Comparison of ENCODE assay signal across 24 cellular contexts in genomic region chr5:7517006-7517405, GRCh38.
"Had no signal": no experiment of that assay in that cellular context is flagged by ENCODE, and none has a peak within 500 bp of the region (broad histone marks: within the 10 kb centered on the region; RNA-seq: fewer than 3 reads in every experiment).

No MANE protein-coding gene starts in this region.

- DNase-seq: colonic mucosa; cortex of kidney; effector CD8-positive, alpha-beta T cell; effector memory CD8-positive, alpha-beta T cell; endodermal cell; erythroblast; foreskin fibroblast; foreskin melanocyte; gastrocnemius medialis; glutamatergic neuron; head of caudate nucleus; heart right ventricle; hippocampal formation; left cardiac atrium; left lung; left ventricle myocardium superior; mammary epithelial cell; mucosa of descending colon had no signal

- H3K4me3 Mint-ChIP-seq: dendritic cell treated with granulocyte-macrophage colony-stimulating factor and Interleukin-4, amounts not matched to agents 40 ng/mL and 50 ng/mL, for 4 days; effector memory CD8-positive, alpha-beta T cell; endodermal cell; memory B cell; mesothelial cell of epicardium had no signal

- H3K27ac ChIP-seq: colonic mucosa, epithelial cell of prostate, gastrocnemius medialis, heart right ventricle, left lung had no signal

- H3K36me3 Mint-ChIP-seq: memory B cell, mesothelial cell of epicardium had no signal

- ATAC-seq: effector memory CD8-positive, alpha-beta T cell; esophagus mucosa; gastrocnemius medialis; heart right ventricle; left cardiac atrium; left lung; left ventricle myocardium superior; mucosa of descending colon had no signal

- H3K4me3 ChIP-seq: colonic mucosa, gastrocnemius medialis, heart right ventricle, left lung, lung, mucosa of descending colon had no signal

- H3K4me1 ChIP-seq: colonic mucosa, heart right ventricle, left lung had no signal

- H3K9me3 Mint-ChIP-seq: dendritic cell treated with granulocyte-macrophage colony-stimulating factor and Interleukin-4, amounts not matched to agents 40 ng/mL and 50 ng/mL, for 4 days; endodermal cell; mesothelial cell of epicardium had no signal

- H3K27ac Mint-ChIP-seq: dendritic cell treated with granulocyte-macrophage colony-stimulating factor and Interleukin-4, amounts not matched to agents 40 ng/mL and 50 ng/mL, for 4 days; effector memory CD8-positive, alpha-beta T cell; endodermal cell; memory B cell; mesothelial cell of epicardium had no signal

- H3K4me1 Mint-ChIP-seq: memory B cell, mesothelial cell of epicardium had no signal

- H3K9me3 ChIP-seq: colonic mucosa, gastrocnemius medialis, heart right ventricle, left lung, mucosa of descending colon had no signal

- H3K27me3 ChIP-seq: colonic mucosa, gastrocnemius medialis, heart right ventricle had no signal

- H3K27me3 Mint-ChIP-seq: dendritic cell treated with granulocyte-macrophage colony-stimulating factor and Interleukin-4, amounts not matched to agents 40 ng/mL and 50 ng/mL, for 4 days; effector memory CD8-positive, alpha-beta T cell; memory B cell had no signal

- H3K36me3 ChIP-seq: colonic mucosa, heart right ventricle, left lung had no signal
